ENCODE assay signal across 25 cellular contexts in the genomic region with DNA sequence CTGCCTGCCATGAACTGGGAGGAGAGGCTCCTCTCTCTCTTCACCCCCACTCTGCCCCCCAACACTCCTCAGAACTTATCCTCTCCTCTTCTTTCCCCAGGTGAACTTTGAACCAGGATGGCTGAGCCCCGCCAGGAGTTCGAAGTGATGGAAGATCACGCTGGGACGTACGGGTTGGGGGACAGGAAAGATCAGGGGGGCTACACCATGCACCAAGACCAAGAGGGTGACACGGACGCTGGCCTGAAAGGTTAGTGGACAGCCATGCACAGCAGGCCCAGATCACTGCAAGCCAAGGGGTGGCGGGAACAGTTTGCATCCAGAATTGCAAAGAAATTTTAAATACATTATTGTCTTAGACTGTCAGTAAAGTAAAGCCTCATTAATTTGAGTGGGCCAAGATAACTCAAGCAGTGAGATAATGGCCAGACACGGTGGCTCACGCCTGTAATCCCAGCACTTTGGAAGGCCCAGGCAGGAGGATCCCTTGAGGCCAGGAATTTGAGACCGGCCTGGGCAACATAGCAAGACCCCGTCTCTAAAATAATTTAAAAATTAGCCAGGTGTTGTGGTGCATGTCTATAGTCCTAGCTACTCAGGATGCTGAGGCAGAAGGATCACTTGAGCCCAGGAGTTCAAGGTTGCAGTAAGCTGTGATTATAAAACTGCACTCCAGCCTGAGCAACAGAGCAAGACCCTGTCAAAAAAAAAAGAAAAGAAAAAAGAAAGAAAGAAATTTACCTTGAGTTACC. TPM values are rescaled to one million over a fixed set of nuclear protein-coding genes. Genes with fewer than 3 reads are reported as not detected.
DNase-seq lines count a peak whose midpoint lies in the region; ATAC-seq and TF ChIP-seq lines count a peak whose summit lies in the region.
"Had no signal": no experiment of that assay in that cellular context is flagged by ENCODE, and none has a peak within 500 bp of the region (broad histone marks: within the 10 kb centered on the region; RNA-seq: fewer than 3 reads in every experiment).

No MANE protein-coding gene starts in this region.

- intact Hi-C loops in posterior vena cava (cut with DNase I): no loop called here

- no peak for DNase-seq in WTC11 (ENCODE audit: low spot score)
- DNase-seq in chondrocyte (ENCODE audit: low spot score): peak; percentile 56
- DNase-seq in posterior vena cava (ENCODE audit: low spot score): peak; percentile 30
- no peak for DNase-seq in omental fat pad (ENCODE audit: low spot score)
- DNase-seq in erythroblast (lab: John Stamatoyannopoulos, UW): no peak
- DNase-seq: 8988T; ACHN; BE2C; C1 segment of cervical spinal cord; CD4-positive, alpha-beta memory T cell; CD4-positive, CD25-positive, alpha-beta regulatory T cell; CD8-positive, alpha-beta memory T cell; COR-L47; DMS 273 treated with DMSO at 0.1 percent for 48 hours; DMS153; DMS53; DND-41; EL; GDM1 had no signal

- H3K4me3 Mint-ChIP-seq in WTC11 (no peak overlapping the region), chondrocyte (ENCODE audit: unreplicated experiment) (no peak overlapping the region)
- H3K4me3 Mint-ChIP-seq: CD14-positive monocyte; CD4-positive, alpha-beta memory T cell; CD4-positive, CD25-positive, alpha-beta regulatory T cell; CD8-positive, alpha-beta memory T cell had no signal

- H3K4me1 Mint-ChIP-seq in WTC11: no peaks in the 10 kb centered on the region
- no peaks in the 10 kb centered on the region for H3K4me1 Mint-ChIP-seq in chondrocyte (ENCODE audit: low read depth)
- H3K4me1 Mint-ChIP-seq: CD14-positive monocyte; CD4-positive, alpha-beta memory T cell; CD4-positive, CD25-positive, alpha-beta regulatory T cell; CD8-positive, alpha-beta memory T cell had no signal

- CTCF ChIA-PET in WTC11 (lab: Charles Lee): interaction anchor here (1.9 to 2.4 kb wide), 2 partner anchors 9 kb away, joined by 11 to 17 read pairs; no protein-coding TSS in a partner anchor

- H3K27me3 Mint-ChIP-seq in WTC11 (ENCODE audit: low read depth): no peaks in the 10 kb centered on the region; the same call in 1 of the 2 replicates
- peaks cover 14% of the 10 kb centered on the region for H3K27me3 Mint-ChIP-seq in chondrocyte (ENCODE audit: low read depth)

- POLR2A ChIA-PET in WTC11 (lab: Charles Lee): no interaction called here

- no peaks in the 10 kb centered on the region for H3K36me3 Mint-ChIP-seq in WTC11
- no peaks in the 10 kb centered on the region for H3K36me3 Mint-ChIP-seq in chondrocyte (ENCODE audit: low read depth)
- H3K36me3 Mint-ChIP-seq: CD14-positive monocyte; CD4-positive, alpha-beta memory T cell; CD4-positive, CD25-positive, alpha-beta regulatory T cell; CD8-positive, alpha-beta memory T cell had no signal

- H3K9me3 Mint-ChIP-seq in WTC11 (no peaks in the 10 kb centered on the region), chondrocyte (ENCODE audit: low read depth) (no peaks in the 10 kb centered on the region)
- H3K9me3 Mint-ChIP-seq: CD4-positive, alpha-beta memory T cell; CD4-positive, CD25-positive, alpha-beta regulatory T cell; CD8-positive, alpha-beta memory T cell had no signal

- TF ChIP-seq CTCF in WTC11 (IDR thresholded peaks at IDR 0.05) (no peak), chondrocyte (IDR thresholded peaks at IDR 0.05) (no peak), omental fat pad (IDR thresholded peaks at IDR 0.05) (no peak)

- H3K27ac Mint-ChIP-seq in WTC11: no peak overlapping the region
- no peak overlapping the region for H3K27ac Mint-ChIP-seq in chondrocyte (ENCODE audit: unreplicated experiment)
- H3K27ac Mint-ChIP-seq: CD14-positive monocyte; CD4-positive, CD25-positive, alpha-beta regulatory T cell; CD8-positive, alpha-beta memory T cell had no signal

- ATAC-seq in WTC11 (no peak), omental fat pad (ENCODE audit: low FRiP score) (no peak), HG03439 (IDR thresholded peaks at IDR 0.05; ENCODE audit: unreplicated experiment) (no peak)
- ATAC-seq: GM12878 had no signal

- TF ChIP-seq POLR2A in erythroblast (IDR thresholded peaks at IDR 0.05; ENCODE audit: low read length): no peak

TF ChIP-seq in WTC11, 78 proteins besides CTCF, POLR2A, EP300 and RAD21:
- TF ChIP-seq ZNF121 (CRISPR knock-in tag; IDR thresholded peaks at IDR 0.05): 0 out of 2 replicates have a peak, but pooled peaks have one; percentile 39
- TF ChIP-seq, protein P1, sequence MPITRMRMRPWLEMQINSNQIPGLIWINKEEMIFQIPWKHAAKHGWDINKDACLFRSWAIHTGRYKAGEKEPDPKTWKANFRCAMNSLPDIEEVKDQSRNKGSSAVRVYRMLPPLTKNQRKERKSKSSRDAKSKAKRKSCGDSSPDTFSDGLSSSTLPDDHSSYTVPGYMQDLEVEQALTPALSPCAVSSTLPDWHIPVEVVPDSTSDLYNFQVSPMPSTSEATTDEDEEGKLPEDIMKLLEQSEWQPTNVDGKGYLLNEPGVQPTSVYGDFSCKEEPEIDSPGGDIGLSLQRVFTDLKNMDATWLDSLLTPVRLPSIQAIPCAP (CRISPR knock-in tag; IDR thresholded peaks at IDR 0.05): no peak
- TF ChIP-seq, protein P2, sequence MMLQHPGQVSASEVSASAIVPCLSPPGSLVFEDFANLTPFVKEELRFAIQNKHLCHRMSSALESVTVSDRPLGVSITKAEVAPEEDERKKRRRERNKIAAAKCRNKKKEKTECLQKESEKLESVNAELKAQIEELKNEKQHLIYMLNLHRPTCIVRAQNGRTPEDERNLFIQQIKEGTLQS (CRISPR knock-in tag; conservative IDR thresholded peaks at IDR 0.05): no peak
- TF ChIP-seq, protein P3, sequence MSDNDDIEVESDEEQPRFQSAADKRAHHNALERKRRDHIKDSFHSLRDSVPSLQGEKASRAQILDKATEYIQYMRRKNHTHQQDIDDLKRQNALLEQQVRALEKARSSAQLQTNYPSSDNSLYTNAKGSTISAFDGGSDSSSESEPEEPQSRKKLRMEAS (CRISPR knock-in tag; IDR thresholded peaks at IDR 0.05): no peak

RNA-seq across cellular contexts. Expression of a gene that starts 36.7 kb away (rescaled TPM):
- total RNA-seq in WTC11 (2021) (not detected in 3 replicates), chondrocyte (not detected in 3 replicates), posterior vena cava (not detected), omental fat pad (not detected)
- total RNA-seq: A673; CD4-positive, alpha-beta memory T cell; CD4-positive, CD25-positive, alpha-beta regulatory T cell; CD8-positive, alpha-beta memory T cell; Daoy; G401; GM12878 had no signal

Comparison
In these comparisons a context has a peak if more than half of its experiments do, and no peak if none do; other contexts are left out.
1. DNase-seq: peak in chondrocyte (single experiment) and posterior vena cava (single experiment); none in WTC11 (single experiment), omental fat pad (single experiment) and erythroblast (0 of 2).